8 cellular contexts compared by ENCODE assay signal in genomic region chr3:44509393-44509921, GRCh38. TPM values are rescaled to one million over a fixed set of nuclear protein-coding genes. Genes with fewer than 3 reads are reported as not detected.
DNase-seq lines count a peak whose midpoint lies in the region; ATAC-seq and TF ChIP-seq lines count a peak whose summit lies in the region.

No MANE protein-coding gene starts in this region.

- DNase-seq in CD8-positive, alpha-beta T cell: no peak
- DNase-seq in activated T-helper 2 cell treated with anti-CD3 and anti-CD28 coated beads, Interferon-gamma antibody, Interleukin-2, Interleukin-4, amounts not matched to agents 10 μg/mL and 5 μg/mL and 100 μg/mL, durations not matched to agents 14 hours and 24 hours and 36 hours (ENCODE audit: low spot score): no peak
- DNase-seq in glomerular visceral epithelial cell (ENCODE audit: extremely low spot score): no peak
- no peak for DNase-seq in mesenteric fat pad (ENCODE audit: low spot score)

- POLR2A ChIA-PET in CD8-positive, alpha-beta T cell (lab: Charles Lee): no interaction called here

- intact Hi-C loops in CD8-positive, alpha-beta T cell (cut with DNase I, micrococcal nuclease): no loop called here
- intact Hi-C loops in activated T-helper 2 cell treated with anti-CD3 and anti-CD28 coated beads, Interferon-gamma antibody, Interleukin-2, Interleukin-4, amounts not matched to agents 10 μg/mL and 5 μg/mL and 100 μg/mL, durations not matched to agents 14 hours and 24 hours and 36 hours (cut with micrococcal nuclease): loop anchor here (1.0 kb wide), 1 partner anchor 70 kb away; no protein-coding TSS in a partner anchor

- H3K36me3 Mint-ChIP-seq in CD8-positive, alpha-beta T cell: peaks cover 31% of the 10 kb centered on the region
- H3K36me3 Mint-ChIP-seq in activated T-helper 2 cell treated with anti-CD3 and anti-CD28 coated beads, Interferon-gamma antibody, Interleukin-2, Interleukin-4, amounts not matched to agents 10 μg/mL and 5 μg/mL and 100 μg/mL, durations not matched to agents 14 hours and 24 hours and 36 hours (ENCODE audit: low read depth): peaks cover 40% of the 10 kb centered on the region
- peaks cover 22% of the 10 kb centered on the region for H3K36me3 Mint-ChIP-seq in stimulated activated memory B cell treated with anti-CD40 and anti-IgM and Interleukin-4, amounts not matched to agents 10 μg/mL and 1 μg/mL and 100 μg/mL, for 72 hours

- CTCF ChIA-PET in CD8-positive, alpha-beta T cell (lab: Charles Lee): no interaction called here

- H3K36me3 ChIP-seq in CD8-positive, alpha-beta T cell (ENCODE audit: insufficient read depth, low read length): no peaks in the 10 kb centered on the region

- no peak for TF ChIP-seq CTCF in CD8-positive, alpha-beta T cell (IDR thresholded peaks at IDR 0.05)

- no peaks in the 10 kb centered on the region for H3K27me3 Mint-ChIP-seq in CD8-positive, alpha-beta T cell (ENCODE audit: low read depth)
- no peaks in the 10 kb centered on the region for H3K27me3 Mint-ChIP-seq in activated T-helper 2 cell treated with anti-CD3 and anti-CD28 coated beads, Interferon-gamma antibody, Interleukin-2, Interleukin-4, amounts not matched to agents 10 μg/mL and 5 μg/mL and 100 μg/mL, durations not matched to agents 14 hours and 24 hours and 36 hours (ENCODE audit: low read depth)
- no peaks in the 10 kb centered on the region for H3K27me3 Mint-ChIP-seq in stimulated activated memory B cell treated with anti-CD40 and anti-IgM and Interleukin-4, amounts not matched to agents 10 μg/mL and 1 μg/mL and 100 μg/mL, for 72 hours

- no peak for ATAC-seq in CD8-positive, alpha-beta T cell
- ATAC-seq in HG03097 (IDR thresholded peaks at IDR 0.05; ENCODE audit: low FRiP score, unreplicated experiment) (peak; percentile 4), HG02870 (IDR thresholded peaks at IDR 0.05; ENCODE audit: unreplicated experiment) (no peak)
- ATAC-seq in stimulated activated memory B cell treated with anti-CD40 and anti-IgM and Interleukin-4, amounts not matched to agents 10 μg/mL and 1 μg/mL and 100 μg/mL, for 72 hours: no peak

- H3K9me3 ChIP-seq in CD8-positive, alpha-beta T cell (ENCODE audit: low read length): no peaks in the 10 kb centered on the region

- peaks cover 22% of the 10 kb centered on the region for H3K4me1 ChIP-seq in CD8-positive, alpha-beta T cell (ENCODE audit: insufficient read depth, low read length)

- no peak overlapping the region for H3K27ac ChIP-seq in CD8-positive, alpha-beta T cell (ENCODE audit: low read depth, low read length)

- peak overlapping the region; percentile 96 for H3K4me3 Mint-ChIP-seq in CD8-positive, alpha-beta T cell
- peak overlapping the region; percentile 93 for H3K4me3 Mint-ChIP-seq in activated T-helper 2 cell treated with anti-CD3 and anti-CD28 coated beads, Interferon-gamma antibody, Interleukin-2, Interleukin-4, amounts not matched to agents 10 μg/mL and 5 μg/mL and 100 μg/mL, durations not matched to agents 14 hours and 24 hours and 36 hours (ENCODE audit: low read depth)
- peak overlapping the region; percentile 84 for H3K4me3 Mint-ChIP-seq in stimulated activated memory B cell treated with anti-CD40 and anti-IgM and Interleukin-4, amounts not matched to agents 10 μg/mL and 1 μg/mL and 100 μg/mL, for 72 hours

- peaks cover 5% of the 10 kb centered on the region for H3K9me3 Mint-ChIP-seq in CD8-positive, alpha-beta T cell
- H3K9me3 Mint-ChIP-seq in activated T-helper 2 cell treated with anti-CD3 and anti-CD28 coated beads, Interferon-gamma antibody, Interleukin-2, Interleukin-4, amounts not matched to agents 10 μg/mL and 5 μg/mL and 100 μg/mL, durations not matched to agents 14 hours and 24 hours and 36 hours: peaks cover 26% of the 10 kb centered on the region
- peaks cover 4% of the 10 kb centered on the region for H3K9me3 Mint-ChIP-seq in stimulated activated memory B cell treated with anti-CD40 and anti-IgM and Interleukin-4, amounts not matched to agents 10 μg/mL and 1 μg/mL and 100 μg/mL, for 72 hours

- no peaks in the 10 kb centered on the region for H3K27me3 ChIP-seq in CD8-positive, alpha-beta T cell (ENCODE audit: insufficient read depth, low read length)

- H3K27ac Mint-ChIP-seq in CD8-positive, alpha-beta T cell: peak overlapping the region; percentile 96
- peak overlapping the region; percentile 62 for H3K27ac Mint-ChIP-seq in activated T-helper 2 cell treated with anti-CD3 and anti-CD28 coated beads, Interferon-gamma antibody, Interleukin-2, Interleukin-4, amounts not matched to agents 10 μg/mL and 5 μg/mL and 100 μg/mL, durations not matched to agents 14 hours and 24 hours and 36 hours
- peak overlapping the region; percentile 97 for H3K27ac Mint-ChIP-seq in stimulated activated memory B cell treated with anti-CD40 and anti-IgM and Interleukin-4, amounts not matched to agents 10 μg/mL and 1 μg/mL and 100 μg/mL, for 72 hours

- H3K4me1 Mint-ChIP-seq in CD8-positive, alpha-beta T cell (ENCODE audit: low read depth): peaks cover 49% of the 10 kb centered on the region
- H3K4me1 Mint-ChIP-seq in activated T-helper 2 cell treated with anti-CD3 and anti-CD28 coated beads, Interferon-gamma antibody, Interleukin-2, Interleukin-4, amounts not matched to agents 10 μg/mL and 5 μg/mL and 100 μg/mL, durations not matched to agents 14 hours and 24 hours and 36 hours (ENCODE audit: low read depth): peaks cover 19% of the 10 kb centered on the region
- H3K4me1 Mint-ChIP-seq in stimulated activated memory B cell treated with anti-CD40 and anti-IgM and Interleukin-4, amounts not matched to agents 10 μg/mL and 1 μg/mL and 100 μg/mL, for 72 hours: peaks cover 40% of the 10 kb centered on the region

- H3K4me3 ChIP-seq in CD8-positive, alpha-beta T cell (ENCODE audit: low read depth, low read length): peak overlapping the region; percentile 78
- H3K4me3 ChIP-seq in iPS-11a (ENCODE audit: low read depth, low read length): peak overlapping the region; percentile 84

RNA-seq across cellular contexts. Expression of gene ZNF445, which starts 32.0 kb away (rescaled TPM):
- 1 to 10 TPM; 4.8 to 5.2 TPM for total RNA-seq in CD8-positive, alpha-beta T cell
- total RNA-seq in activated T-helper 2 cell treated with anti-CD3 and anti-CD28 coated beads, Interferon-gamma antibody, Interleukin-2, Interleukin-4, amounts not matched to agents 10 μg/mL and 5 μg/mL and 100 μg/mL, durations not matched to agents 14 hours and 24 hours and 36 hours: 22.6 and 24.0 TPM in 2 replicates
- 13.4 TPM for total RNA-seq in mesenteric fat pad

RNA-seq across cellular contexts. Expression of gene ZKSCAN7, which starts 45.5 kb away (rescaled TPM):
- total RNA-seq in CD8-positive, alpha-beta T cell: 1 to 10 TPM in 1 of 2 experiments, under 1 TPM in 1; 0.68 to 1.6 TPM
- 0.83 and 1.3 TPM in 2 replicates for total RNA-seq in activated T-helper 2 cell treated with anti-CD3 and anti-CD28 coated beads, Interferon-gamma antibody, Interleukin-2, Interleukin-4, amounts not matched to agents 10 μg/mL and 5 μg/mL and 100 μg/mL, durations not matched to agents 14 hours and 24 hours and 36 hours
- total RNA-seq in mesenteric fat pad: 2.7 TPM
